In the genomic region with DNA sequence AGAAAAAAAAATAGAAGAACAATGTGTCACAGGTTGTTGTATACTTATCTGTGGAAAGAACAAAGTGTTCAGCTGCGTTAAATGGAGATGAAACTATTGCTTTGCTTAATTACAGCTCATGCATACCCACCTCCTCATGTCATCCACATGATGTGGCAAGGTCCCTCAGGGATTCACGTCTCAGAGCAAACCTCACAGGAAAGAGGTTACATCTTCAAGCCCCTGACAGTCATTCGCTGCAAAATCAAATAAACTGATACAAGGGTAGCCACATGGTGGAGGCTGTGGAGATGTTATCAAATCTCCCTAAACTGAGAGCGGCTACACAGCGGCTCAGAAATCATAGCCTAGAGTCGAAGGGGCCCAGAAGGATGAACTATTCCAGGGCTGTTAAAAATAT, we compare ENCODE assay signal across 2 cellular contexts.
TF ChIP-seq lines count a peak whose summit lies in the region.

No MANE protein-coding gene starts in this region.

TF ChIP-seq in HEK293, 187 proteins besides CTCF, POLR2A, EP300 and RAD21:
- TF ChIP-seq, protein P1, sequence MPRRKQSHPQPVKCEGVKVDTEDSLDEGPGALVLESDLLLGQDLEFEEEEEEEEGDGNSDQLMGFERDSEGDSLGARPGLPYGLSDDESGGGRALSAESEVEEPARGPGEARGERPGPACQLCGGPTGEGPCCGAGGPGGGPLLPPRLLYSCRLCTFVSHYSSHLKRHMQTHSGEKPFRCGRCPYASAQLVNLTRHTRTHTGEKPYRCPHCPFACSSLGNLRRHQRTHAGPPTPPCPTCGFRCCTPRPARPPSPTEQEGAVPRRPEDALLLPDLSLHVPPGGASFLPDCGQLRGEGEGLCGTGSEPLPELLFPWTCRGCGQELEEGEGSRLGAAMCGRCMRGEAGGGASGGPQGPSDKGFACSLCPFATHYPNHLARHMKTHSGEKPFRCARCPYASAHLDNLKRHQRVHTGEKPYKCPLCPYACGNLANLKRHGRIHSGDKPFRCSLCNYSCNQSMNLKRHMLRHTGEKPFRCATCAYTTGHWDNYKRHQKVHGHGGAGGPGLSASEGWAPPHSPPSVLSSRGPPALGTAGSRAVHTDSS (tag by site-specific recombination; IDR thresholded peaks at IDR 0.05) = no peak
- 0 out of 2 replicates have a peak, but pooled peaks have one; percentile 29 for TF ChIP-seq SP7 (tag by site-specific recombination; IDR thresholded peaks at IDR 0.05)

TF ChIP-seq in neural cell, 6 proteins besides CTCF, POLR2A, EP300 and RAD21:
- TF ChIP-seq POLR2AphosphoS5 (IDR thresholded peaks at IDR 0.05) = no peak
- no peak for TF ChIP-seq EZH2 (IDR thresholded peaks at IDR 0.05; ENCODE audit: borderline replicate concordance, insufficient read depth, low read length, poor library complexity, severe bottlenecking)
- no peak for TF ChIP-seq MXI1 (conservative IDR thresholded peaks at IDR 0.05; ENCODE audit: poor library complexity, severe bottlenecking)
- TF ChIP-seq, protein P2, sequence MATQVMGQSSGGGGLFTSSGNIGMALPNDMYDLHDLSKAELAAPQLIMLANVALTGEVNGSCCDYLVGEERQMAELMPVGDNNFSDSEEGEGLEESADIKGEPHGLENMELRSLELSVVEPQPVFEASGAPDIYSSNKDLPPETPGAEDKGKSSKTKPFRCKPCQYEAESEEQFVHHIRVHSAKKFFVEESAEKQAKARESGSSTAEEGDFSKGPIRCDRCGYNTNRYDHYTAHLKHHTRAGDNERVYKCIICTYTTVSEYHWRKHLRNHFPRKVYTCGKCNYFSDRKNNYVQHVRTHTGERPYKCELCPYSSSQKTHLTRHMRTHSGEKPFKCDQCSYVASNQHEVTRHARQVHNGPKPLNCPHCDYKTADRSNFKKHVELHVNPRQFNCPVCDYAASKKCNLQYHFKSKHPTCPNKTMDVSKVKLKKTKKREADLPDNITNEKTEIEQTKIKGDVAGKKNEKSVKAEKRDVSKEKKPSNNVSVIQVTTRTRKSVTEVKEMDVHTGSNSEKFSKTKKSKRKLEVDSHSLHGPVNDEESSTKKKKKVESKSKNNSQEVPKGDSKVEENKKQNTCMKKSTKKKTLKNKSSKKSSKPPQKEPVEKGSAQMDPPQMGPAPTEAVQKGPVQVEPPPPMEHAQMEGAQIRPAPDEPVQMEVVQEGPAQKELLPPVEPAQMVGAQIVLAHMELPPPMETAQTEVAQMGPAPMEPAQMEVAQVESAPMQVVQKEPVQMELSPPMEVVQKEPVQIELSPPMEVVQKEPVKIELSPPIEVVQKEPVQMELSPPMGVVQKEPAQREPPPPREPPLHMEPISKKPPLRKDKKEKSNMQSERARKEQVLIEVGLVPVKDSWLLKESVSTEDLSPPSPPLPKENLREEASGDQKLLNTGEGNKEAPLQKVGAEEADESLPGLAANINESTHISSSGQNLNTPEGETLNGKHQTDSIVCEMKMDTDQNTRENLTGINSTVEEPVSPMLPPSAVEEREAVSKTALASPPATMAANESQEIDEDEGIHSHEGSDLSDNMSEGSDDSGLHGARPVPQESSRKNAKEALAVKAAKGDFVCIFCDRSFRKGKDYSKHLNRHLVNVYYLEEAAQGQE (IDR thresholded peaks at IDR 0.05; ENCODE audit: borderline replicate concordance) = no peak
- no peak for TF ChIP-seq TAF1 (IDR thresholded peaks at IDR 0.05; ENCODE audit: low read depth)
- no peak for TF ChIP-seq SMC3 (conservative IDR thresholded peaks at IDR 0.05; ENCODE audit: poor library complexity)
